In the genomic region with DNA sequence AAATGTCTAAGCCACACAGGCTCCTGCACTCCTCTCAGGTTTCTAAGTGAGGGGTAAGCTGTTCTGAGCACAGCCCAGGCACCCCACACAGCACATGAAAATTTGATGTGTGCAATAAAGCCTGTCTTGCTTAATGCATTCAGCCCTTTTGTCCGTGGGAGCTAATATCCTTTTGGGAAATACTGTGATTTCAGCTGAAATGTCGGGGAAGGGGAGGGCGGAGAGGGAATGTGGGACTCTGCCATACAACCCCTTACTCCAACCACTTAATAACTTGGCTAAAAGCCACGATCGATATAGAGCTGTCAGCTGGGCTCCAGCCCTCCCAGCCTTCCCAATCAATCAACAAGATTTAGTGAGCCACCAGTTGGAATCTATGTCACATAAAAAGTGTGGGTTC, we compare ENCODE assay signal across 5 cellular contexts.
"Had no signal": no experiment of that assay in that cellular context is flagged by ENCODE, and none has a peak within 500 bp of the region (broad histone marks: within the 10 kb centered on the region; RNA-seq: fewer than 3 reads in every experiment).

No MANE protein-coding gene starts in this region.

- DNase-seq: GM23248, GOT3, H7, HFFc6 had no signal

- H3K4me3 Mint-ChIP-seq: HFFc6, IgD-negative memory B cell had no signal

- H3K36me3 Mint-ChIP-seq: IgD-negative memory B cell had no signal

- H3K27ac Mint-ChIP-seq: HFFc6, IgD-negative memory B cell had no signal

- H3K27me3 Mint-ChIP-seq: IgD-negative memory B cell had no signal
